Comparison of ENCODE assay signal across 15 cellular contexts in the genomic region with DNA sequence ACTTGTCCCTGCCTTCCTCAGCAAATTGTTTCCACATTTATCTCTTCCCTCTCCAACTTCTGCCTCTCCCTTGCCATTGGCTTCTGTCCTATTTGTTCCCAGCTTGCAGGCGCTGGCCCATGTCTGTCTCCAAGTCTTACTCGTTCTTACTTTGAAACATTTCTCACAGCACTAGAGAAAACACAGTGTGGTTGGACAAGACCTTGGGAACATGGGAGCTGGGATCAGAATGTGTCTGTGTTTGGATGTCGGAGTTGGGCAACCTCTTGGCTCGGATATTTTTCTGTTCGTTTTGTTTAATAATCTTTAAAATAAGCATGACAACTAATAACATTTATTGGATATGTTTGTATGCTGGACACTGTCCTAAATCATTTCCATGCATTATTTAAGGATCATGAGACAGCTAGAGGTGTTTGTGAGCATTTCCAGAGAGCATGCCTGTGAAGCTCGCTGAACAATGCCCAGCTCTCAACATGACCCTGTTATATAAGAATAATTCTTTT. TPM values are rescaled to one million over a fixed set of nuclear protein-coding genes. Genes with fewer than 3 reads are reported as not detected.
DNase-seq lines count a peak whose midpoint lies in the region; ATAC-seq and TF ChIP-seq lines count a peak whose summit lies in the region.
"Had no signal": no experiment of that assay in that cellular context is flagged by ENCODE, and none has a peak within 500 bp of the region (broad histone marks: within the 10 kb centered on the region; RNA-seq: fewer than 3 reads in every experiment).

No MANE protein-coding gene starts in this region.

- H3K4me3 Mint-ChIP-seq in stimulated activated naive B cell treated with anti-CD40 and anti-IgM and Interleukin-4, amounts not matched to agents 10 μg/mL and 1 μg/mL and 100 μg/mL, for 72 hours, result no peak overlapping the region
- H3K4me3 Mint-ChIP-seq: activated CD4-positive, alpha-beta memory T cell treated with anti-CD3 and anti-CD28 coated beads for 36 hours; B cell had no signal

- TF ChIP-seq CTCF in WERI-Rb-1 (IDR thresholded peaks at IDR 0.05; ENCODE audit: low read depth, low read length), result no peak
- no peak for TF ChIP-seq CTCF in parathyroid adenoma (IDR thresholded peaks at IDR 0.05)
- no peak for TF ChIP-seq CTCF in GM10248 (IDR thresholded peaks at IDR 0.05; ENCODE audit: control extremely low read depth, extremely low read depth, low read depth, missing control alignments)

- POLR2A ChIA-PET in GM10248 (lab: Yijun Ruan, JAX), result no interaction called here

- H3K9me3 Mint-ChIP-seq in stimulated activated naive B cell treated with anti-CD40 and anti-IgM and Interleukin-4, amounts not matched to agents 10 μg/mL and 1 μg/mL and 100 μg/mL, for 72 hours, result no peaks in the 10 kb centered on the region
- H3K9me3 Mint-ChIP-seq: activated CD4-positive, alpha-beta memory T cell treated with anti-CD3 and anti-CD28 coated beads for 36 hours; activated T-helper 2 cell treated with anti-CD3 and anti-CD28 coated beads, Interferon-gamma antibody, Interleukin-2, Interleukin-4, amounts not matched to agents 10 μg/mL and 5 μg/mL and 100 μg/mL, durations not matched to agents 14 hours and 24 hours and 36 hours had no signal

- no peaks in the 10 kb centered on the region for H3K9me3 ChIP-seq in WERI-Rb-1 (ENCODE audit: severe bottlenecking)
- H3K9me3 ChIP-seq in parathyroid adenoma (ENCODE audit: control insufficient read depth, low read length), result no peaks in the 10 kb centered on the region
- H3K9me3 ChIP-seq: ovary had no signal

- H3K9ac ChIP-seq in parathyroid adenoma, result no peak overlapping the region

- H3K4me1 ChIP-seq in parathyroid adenoma, result no peaks in the 10 kb centered on the region

- ATAC-seq in left ventricle myocardium superior (peak; percentile 81), GM21515 (IDR thresholded peaks at IDR 0.05; ENCODE audit: unreplicated experiment) (no peak)
- no peak for ATAC-seq in stimulated activated naive B cell treated with anti-CD40 and anti-IgM and Interleukin-4, amounts not matched to agents 10 μg/mL and 1 μg/mL and 100 μg/mL, for 72 hours (replicated peaks)
- ATAC-seq: left colon had no signal

- no peaks in the 10 kb centered on the region for H3K36me3 Mint-ChIP-seq in stimulated activated naive B cell treated with anti-CD40 and anti-IgM and Interleukin-4, amounts not matched to agents 10 μg/mL and 1 μg/mL and 100 μg/mL, for 72 hours

- H3K27me3 Mint-ChIP-seq in stimulated activated naive B cell treated with anti-CD40 and anti-IgM and Interleukin-4, amounts not matched to agents 10 μg/mL and 1 μg/mL and 100 μg/mL, for 72 hours, result no peaks in the 10 kb centered on the region
- H3K27me3 Mint-ChIP-seq: activated CD4-positive, alpha-beta memory T cell treated with anti-CD3 and anti-CD28 coated beads for 36 hours; B cell had no signal

- CTCF ChIA-PET in GM10248 (lab: Yijun Ruan, JAX), result no interaction called here

- peak overlapping the region; percentile 53 for H3K27ac ChIP-seq in WERI-Rb-1
- no peak overlapping the region for H3K27ac ChIP-seq in parathyroid adenoma
- H3K27ac ChIP-seq: ovary had no signal

- no peak overlapping the region for H3K4me2 ChIP-seq in parathyroid adenoma (ENCODE audit: low read length)

- DNase-seq in AG20443 (ENCODE audit: low spot score), result peak; percentile 56
- DNase-seq in WERI-Rb-1, result no peak
- DNase-seq in left ventricle myocardium superior, result peak; percentile 62
- DNase-seq in GM10248 (ENCODE audit: extremely low spot score), result no peak
- DNase-seq in NCI-H2107 (lab: John Stamatoyannopoulos, UW), result no peak
- no peak for DNase-seq in stimulated activated naive B cell treated with anti-CD40 and anti-IgM and Interleukin-4, amounts not matched to agents 10 μg/mL and 1 μg/mL and 100 μg/mL, for 72 hours
- DNase-seq: activated CD4-positive, alpha-beta memory T cell treated with anti-CD3 and anti-CD28 coated beads for 36 hours; KBM-7; NCI-H1694; ovary had no signal

- H3K36me3 ChIP-seq in WERI-Rb-1, result no peaks in the 10 kb centered on the region
- no peaks in the 10 kb centered on the region for H3K36me3 ChIP-seq in parathyroid adenoma (ENCODE audit: control insufficient read depth, insufficient read depth, low read length)
- H3K36me3 ChIP-seq: ovary had no signal

- intact Hi-C loops in left ventricle myocardium superior (cut with micrococcal nuclease), result loop anchor here (10.0 kb wide), 1 partner anchor 65 kb away; a partner anchor contains a TSS

- no peak overlapping the region for H3K4me3 ChIP-seq in WERI-Rb-1 (ENCODE audit: low read depth, low read length)
- H3K4me3 ChIP-seq in parathyroid adenoma (ENCODE audit: low read depth, low read length), result no peak overlapping the region
- H3K4me3 ChIP-seq: ovary had no signal

- peak overlapping the region; percentile 29 for H2AFZ ChIP-seq in parathyroid adenoma

- no peaks in the 10 kb centered on the region for H3K79me2 ChIP-seq in parathyroid adenoma

- peaks cover 22 to 42% of the 10 kb centered on the region in 2 donors for H3K4me1 Mint-ChIP-seq in stimulated activated naive B cell treated with anti-CD40 and anti-IgM and Interleukin-4, amounts not matched to agents 10 μg/mL and 1 μg/mL and 100 μg/mL, for 72 hours

- H3K27me3 ChIP-seq in WERI-Rb-1 (ENCODE audit: insufficient read depth, low read depth, severe bottlenecking), result no peaks in the 10 kb centered on the region
- H3K27me3 ChIP-seq in parathyroid adenoma (ENCODE audit: control insufficient read depth, insufficient read depth, low read length), result no peaks in the 10 kb centered on the region
- H3K27me3 ChIP-seq: ovary had no signal

- no peak overlapping the region for H3K27ac Mint-ChIP-seq in stimulated activated naive B cell treated with anti-CD40 and anti-IgM and Interleukin-4, amounts not matched to agents 10 μg/mL and 1 μg/mL and 100 μg/mL, for 72 hours
- H3K27ac Mint-ChIP-seq: activated CD4-positive, alpha-beta memory T cell treated with anti-CD3 and anti-CD28 coated beads for 36 hours; activated T-helper 2 cell treated with anti-CD3 and anti-CD28 coated beads, Interferon-gamma antibody, Interleukin-2, Interleukin-4, amounts not matched to agents 10 μg/mL and 5 μg/mL and 100 μg/mL, durations not matched to agents 14 hours and 24 hours and 36 hours; B cell had no signal

RNA-seq across cellular contexts. Expression of gene BRWD1, which starts 5.9 kb away (rescaled TPM):
- total RNA-seq in left ventricle myocardium superior, result 34.2 TPM

RNA-seq across cellular contexts. Expression of gene HMGN1, which starts 29.6 kb away (rescaled TPM):
- total RNA-seq in left ventricle myocardium superior, result 75.4 TPM

Comparison
In these comparisons a context has a peak if more than half of its experiments do, and no peak if none do; other contexts are left out.
1. DNase-seq: peak in AG20443 (single experiment) and left ventricle myocardium superior (single experiment); none in WERI-Rb-1 (single experiment), GM10248 (single experiment), NCI-H2107 (single experiment) and stimulated activated naive B cell treated with anti-CD40 and anti-IgM and Interleukin-4, amounts not matched to agents 10 μg/mL and 1 μg/mL and 100 μg/mL, for 72 hours (single experiment).